1 cellular context compared by ENCODE assay signal in the genomic region with DNA sequence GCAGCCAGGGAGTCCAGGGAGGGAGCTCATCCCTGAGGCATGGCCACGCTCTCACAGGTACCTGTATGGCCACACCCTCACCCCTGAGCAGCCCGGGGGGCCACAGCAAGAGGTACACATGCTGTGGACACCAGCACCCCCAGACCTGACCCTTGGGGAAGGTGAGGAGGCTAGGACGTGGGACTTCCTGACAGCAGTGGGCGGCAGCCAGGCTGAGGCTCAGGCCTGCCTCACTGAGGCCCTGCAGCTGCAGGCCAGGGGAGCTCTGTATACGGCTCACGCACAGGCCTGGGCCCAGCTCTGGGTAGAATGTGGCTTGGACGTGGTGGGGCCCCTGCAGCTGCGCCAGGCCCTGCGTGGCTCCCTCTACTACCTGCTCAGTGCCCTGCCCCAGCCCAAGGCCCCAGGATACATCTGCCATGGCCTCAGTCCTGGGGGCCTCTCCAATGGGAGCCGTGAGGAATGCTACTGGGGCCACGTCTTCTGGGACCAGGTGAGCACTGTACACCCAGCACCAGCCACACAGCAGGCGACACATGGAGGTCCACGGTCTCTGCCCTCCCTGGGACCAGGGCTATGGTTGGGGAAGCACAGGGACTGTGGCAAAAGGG.
TF ChIP-seq lines count a peak whose summit lies in the region.

No MANE protein-coding gene starts in this region.

TF ChIP-seq in HepG2, 621 proteins besides CTCF, POLR2A, EP300 and RAD21:
- TF ChIP-seq PLSCR1 (CRISPR knock-in tag; IDR thresholded peaks at IDR 0.05; ENCODE audit: borderline replicate concordance) (no peak), ELF3 (CRISPR knock-in tag; IDR thresholded peaks at IDR 0.05) (no peak), ZNF383 (CRISPR knock-in tag; IDR thresholded peaks at IDR 0.05; ENCODE audit: borderline replicate concordance) (no peak), FOSL2 (CRISPR knock-in tag; IDR thresholded peaks at IDR 0.05) (no peak), REL (CRISPR knock-in tag; conservative IDR thresholded peaks at IDR 0.05) (no peak)
- TF ChIP-seq, protein P1, sequence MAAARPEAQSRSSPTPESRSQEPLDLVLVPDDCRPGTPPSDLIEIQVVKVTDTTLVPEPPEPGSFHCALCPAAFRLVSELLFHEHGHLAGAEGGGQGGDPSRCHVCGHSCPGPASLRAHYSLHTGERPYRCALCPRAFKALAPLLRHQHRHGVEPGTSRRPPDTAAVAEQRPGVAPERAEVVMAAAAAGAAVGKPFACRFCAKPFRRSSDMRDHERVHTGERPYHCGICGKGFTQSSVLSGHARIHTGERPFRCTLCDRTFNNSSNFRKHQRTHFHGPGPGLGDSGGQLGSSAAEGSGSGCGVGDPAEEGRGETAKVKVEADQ (CRISPR knock-in tag; IDR thresholded peaks at IDR 0.05; ENCODE audit: borderline replicate concordance), result no peak
- TF ChIP-seq, protein P2, sequence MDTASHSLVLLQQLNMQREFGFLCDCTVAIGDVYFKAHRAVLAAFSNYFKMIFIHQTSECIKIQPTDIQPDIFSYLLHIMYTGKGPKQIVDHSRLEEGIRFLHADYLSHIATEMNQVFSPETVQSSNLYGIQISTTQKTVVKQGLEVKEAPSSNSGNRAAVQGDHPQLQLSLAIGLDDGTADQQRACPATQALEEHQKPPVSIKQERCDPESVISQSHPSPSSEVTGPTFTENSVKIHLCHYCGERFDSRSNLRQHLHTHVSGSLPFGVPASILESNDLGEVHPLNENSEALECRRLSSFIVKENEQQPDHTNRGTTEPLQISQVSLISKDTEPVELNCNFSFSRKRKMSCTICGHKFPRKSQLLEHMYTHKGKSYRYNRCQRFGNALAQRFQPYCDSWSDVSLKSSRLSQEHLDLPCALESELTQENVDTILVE (CRISPR knock-in tag; IDR thresholded peaks at IDR 0.05), result no peak
